Comparison of ENCODE assay signal across 20 cellular contexts in the genomic region with DNA sequence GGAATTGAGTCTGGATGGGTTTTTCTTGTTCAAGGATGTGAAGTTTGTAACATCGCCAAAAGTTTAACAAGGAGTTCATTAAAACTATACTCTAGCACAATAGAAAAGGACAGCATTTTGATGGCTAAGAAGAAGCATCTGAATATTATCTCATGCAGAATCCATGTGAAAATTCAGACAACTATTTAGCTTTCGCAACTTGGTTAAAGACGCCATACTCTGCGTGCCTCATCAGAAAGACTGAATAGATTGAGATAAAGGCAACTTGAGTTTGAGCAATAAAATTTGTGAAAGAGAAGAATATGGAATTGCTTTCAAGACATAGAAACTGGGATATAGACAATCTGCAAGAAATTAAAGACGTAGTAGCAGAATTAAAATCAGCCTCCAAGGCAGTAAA.
DNase-seq lines count a peak whose midpoint lies in the region; ATAC-seq and TF ChIP-seq lines count a peak whose summit lies in the region.
"Had no signal": no experiment of that assay in that cellular context is flagged by ENCODE, and none has a peak within 500 bp of the region (broad histone marks: within the 10 kb centered on the region; RNA-seq: fewer than 3 reads in every experiment).

No MANE protein-coding gene starts in this region.

- DNase-seq in AG10803 (ENCODE audit: low read depth) (peak; percentile 16), IMR-90 (no peak), fibroblast of villous mesenchyme (ENCODE audit: low read depth) (peak; percentile 14), trophoblast cell (peak; percentile 70 to 93), AG08396 (ENCODE audit: low spot score) (no peak), T-helper 9 cell (no peak), left ventricle myocardium inferior (no peak)
- DNase-seq: AML-193; Caco-2; Calu3; CD4-positive, alpha-beta T cell; CD8-positive, alpha-beta T cell; DMS79 treated with DMSO at 0.1 percent for 48 hours; EL; GDM1 had no signal

- H2AK5ac ChIP-seq in IMR-90 (ENCODE audit: low read depth, low read length) (no peak overlapping the region), trophoblast cell (ENCODE audit: low read length) (no peak overlapping the region)

- no peak overlapping the region for H4K91ac ChIP-seq in IMR-90 (ENCODE audit: insufficient read depth, low read depth, low read length)
- H4K91ac ChIP-seq in trophoblast cell (ENCODE audit: low read depth, low read length), result no peak overlapping the region

- no peak overlapping the region; the same call in 1 of the 2 replicates for H3K18ac ChIP-seq in IMR-90 (ENCODE audit: low read depth, low read length)
- no peak overlapping the region for H3K18ac ChIP-seq in trophoblast cell (ENCODE audit: low read length)

- H3K79me2 ChIP-seq in trophoblast cell (ENCODE audit: control insufficient read depth, insufficient read depth, low read length, poor library complexity), result peaks cover 2% of the 10 kb centered on the region

- H2AFZ ChIP-seq in IMR-90 (replicated peaks; ENCODE audit: low read length, poor library complexity), result no peak overlapping the region
- H2AFZ ChIP-seq in trophoblast cell (ENCODE audit: insufficient read depth, low read length, poor library complexity), result no peak overlapping the region

- no peak overlapping the region for H2BK5ac ChIP-seq in IMR-90 (ENCODE audit: low read depth, low read length, poor library complexity, severe bottlenecking)
- H2BK5ac ChIP-seq in trophoblast cell (ENCODE audit: low read depth, low read length, poor library complexity), result no peak overlapping the region

- H3K4me1 ChIP-seq in IMR-90 (ENCODE audit: control insufficient read depth, insufficient read depth, low read length), result peaks cover 13% of the 10 kb centered on the region
- H3K4me1 ChIP-seq in trophoblast cell (ENCODE audit: control insufficient read depth in 1 of 2, insufficient read depth in 2 of 2, low read length in 2 of 2), result peaks cover 2 to 9% of the 10 kb centered on the region in 2 experiments
- H3K4me1 ChIP-seq in left ventricle myocardium inferior, result no peaks in the 10 kb centered on the region
- H3K4me1 ChIP-seq: BLaER1 treated with 17β-estradiol and CSF1 and Interleukin-3, amounts not matched to agents 10 nM and 100 nM; Caco-2 had no signal

- H4K5ac ChIP-seq in IMR-90 (ENCODE audit: low read depth, low read length), result no peak overlapping the region; the same call in 1 of the 2 replicates

- H3K79me1 ChIP-seq in IMR-90 (ENCODE audit: low read depth in 1 of 2, low read length in 2 of 2), result no peaks in the 10 kb centered on the region
- peaks cover 11% of the 10 kb centered on the region for H3K79me1 ChIP-seq in trophoblast cell (ENCODE audit: low read length)

- H2BK20ac ChIP-seq in IMR-90 (ENCODE audit: low read depth, low read length), result peak overlapping the region; percentile 65

- dilution Hi-C loops in IMR-90 (cut with HindIII; ENCODE audit: low sequenced_read_pairs, unreplicated experiment), result no loop called here

- intact Hi-C loops in IMR-90 (cut with micrococcal nuclease), result no loop called here
- intact Hi-C loops in left ventricle myocardium inferior (cut with micrococcal nuclease), result no loop called here

- no peak for ATAC-seq in IMR-90 (ENCODE audit: low read depth)
- ATAC-seq: A549; CD8-positive, alpha-beta T cell; GM12878 had no signal

- H3K56ac ChIP-seq in IMR-90 (ENCODE audit: extremely low read depth, insufficient read depth, low read length), result no peak overlapping the region

- H2BK12ac ChIP-seq in trophoblast cell (ENCODE audit: low read length), result no peak overlapping the region

- H3K9me3 ChIP-seq in IMR-90 (ENCODE audit: control insufficient read depth, insufficient read depth, low read length) (no peaks in the 10 kb centered on the region), trophoblast cell (ENCODE audit: insufficient read depth, low read depth, low read length) (no peaks in the 10 kb centered on the region), left ventricle myocardium inferior (replicated peaks) (no peaks in the 10 kb centered on the region)
- H3K9me3 ChIP-seq: BLaER1 treated with 17β-estradiol and CSF1 and Interleukin-3, amounts not matched to agents 10 nM and 100 nM; Caco-2 had no signal

- no peak overlapping the region for H2AK9ac ChIP-seq in IMR-90 (replicated peaks; ENCODE audit: low read depth, low read length, poor library complexity)

- TF ChIP-seq CTCF in AG10803 (conservative IDR thresholded peaks at IDR 0.05; ENCODE audit: low read length), result no peak
- no peak for TF ChIP-seq CTCF in IMR-90 (conservative IDR thresholded peaks at IDR 0.05; ENCODE audit: low read depth, low read length)
- no peak for TF ChIP-seq CTCF in fibroblast of villous mesenchyme (IDR thresholded peaks at IDR 0.05; ENCODE audit: insufficient read depth, low read depth, low read length)
- no peak for TF ChIP-seq CTCF in left ventricle myocardium inferior (IDR thresholded peaks at IDR 0.05; ENCODE audit: borderline replicate concordance)

- H3K4me3 ChIP-seq in AG10803 (ENCODE audit: low read length) (no peak overlapping the region), IMR-90 (ENCODE audit: insufficient read depth, low read depth, low read length) (no peak overlapping the region), fibroblast of villous mesenchyme (ENCODE audit: low read depth, low read length) (no peak overlapping the region), trophoblast cell (ENCODE audit: low read depth, low read length) (no peak overlapping the region), left ventricle myocardium inferior (no peak overlapping the region)
- H3K4me3 ChIP-seq: A549; BLaER1 treated with 17β-estradiol and CSF1 and Interleukin-3, amounts not matched to agents 10 nM and 100 nM; GM12878 had no signal

- no peak for TF ChIP-seq POLR2A in IMR-90 (IDR thresholded peaks at IDR 0.05; ENCODE audit: low read depth, low read length)

- H4K8ac ChIP-seq in IMR-90 (ENCODE audit: low read depth in 2 of 2, low read length in 2 of 2), result no peak overlapping the region
- no peak overlapping the region for H4K8ac ChIP-seq in trophoblast cell (ENCODE audit: low read depth, low read length)

- H3K4me2 ChIP-seq in IMR-90 (ENCODE audit: low read depth, low read length) (no peak overlapping the region), trophoblast cell (ENCODE audit: low read length) (no peak overlapping the region)
- H3K4me2 ChIP-seq: A549; BLaER1 treated with 17β-estradiol and CSF1 and Interleukin-3, amounts not matched to agents 10 nM and 100 nM had no signal

- H3K9me1 ChIP-seq in IMR-90 (ENCODE audit: insufficient read depth, low read length), result peaks cover 6% of the 10 kb centered on the region

- TF ChIP-seq RAD21 in IMR-90 (IDR thresholded peaks at IDR 0.05; ENCODE audit: low read length), result no peak

- no TSS peak for BruUV-seq in IMR-90 (replicated peaks; lab: Mats Ljungman, UMichigan)

- H3K36me3 ChIP-seq in IMR-90 (ENCODE audit: control insufficient read depth, insufficient read depth, low read length), result no peaks in the 10 kb centered on the region
- peaks cover 0 to 4% of the 10 kb centered on the region in 2 experiments for H3K36me3 ChIP-seq in trophoblast cell (ENCODE audit: control insufficient read depth in 1 of 2, insufficient read depth in 2 of 2, low read length in 2 of 2)
- H3K36me3 ChIP-seq in left ventricle myocardium inferior, result no peaks in the 10 kb centered on the region
- H3K36me3 ChIP-seq: BLaER1 treated with 17β-estradiol and CSF1 and Interleukin-3, amounts not matched to agents 10 nM and 100 nM had no signal

- H4K20me1 ChIP-seq in IMR-90 (ENCODE audit: insufficient read depth, low read length), result no peaks in the 10 kb centered on the region
- H4K20me1 ChIP-seq: BLaER1 treated with 17β-estradiol and CSF1 and Interleukin-3, amounts not matched to agents 10 nM and 100 nM had no signal

- H3K14ac ChIP-seq in IMR-90 (replicated peaks; ENCODE audit: low read depth, low read length) (no peak overlapping the region), trophoblast cell (ENCODE audit: low read length) (no peak overlapping the region)

- POLR2A ChIA-PET in IMR-90 (lab: Charles Lee; ENCODE audit: unreplicated experiment), result no interaction called here

- H4K12ac ChIP-seq in trophoblast cell (ENCODE audit: low read depth, low read length), result no peak overlapping the region

- H2BK15ac ChIP-seq in IMR-90 (ENCODE audit: low read depth, low read length), result 0 out of 3 replicates have a peak overlapping the region, but pooled peaks have one; percentile 50

- WGBS in IMR-90 (ENCODE audit: extremely low coverage in 2 of 2, insufficient read length in 1 of 2), 2 experiments, result 100% methylated on average over 2 of the region's 5 CpGs; no CpG with 5 or more reads in 1 of the 2 experiments
- WGBS in trophoblast cell (ENCODE audit: extremely low coverage, insufficient coverage, insufficient read length), result no CpG with 5 or more reads among the region's 5 CpGs

- H3K23ac ChIP-seq in IMR-90 (ENCODE audit: low read depth, low read length) (no peak overlapping the region), trophoblast cell (ENCODE audit: low read length) (no peak overlapping the region)

- no peaks in the 10 kb centered on the region for H3K27me3 ChIP-seq in IMR-90 (ENCODE audit: control insufficient read depth, insufficient read depth, low read length)
- H3K27me3 ChIP-seq in trophoblast cell (ENCODE audit: insufficient read depth, low read length), result no peaks in the 10 kb centered on the region
- H3K27me3 ChIP-seq in left ventricle myocardium inferior (ENCODE audit: low read depth), result no peaks in the 10 kb centered on the region
- H3K27me3 ChIP-seq: BLaER1 treated with 17β-estradiol and CSF1 and Interleukin-3, amounts not matched to agents 10 nM and 100 nM had no signal

- no peak overlapping the region for H3K9ac ChIP-seq in IMR-90 (ENCODE audit: low read depth, low read length)
- H3K9ac ChIP-seq in trophoblast cell (ENCODE audit: low read length), result no peak overlapping the region
- H3K9ac ChIP-seq: BLaER1 treated with 17β-estradiol and CSF1 and Interleukin-3, amounts not matched to agents 10 nM and 100 nM had no signal

- H3K4ac ChIP-seq in IMR-90 (ENCODE audit: low read depth, low read length) (no peak overlapping the region; the same call in 1 of the 2 replicates), trophoblast cell (ENCODE audit: low read depth, low read length) (no peak overlapping the region)

- H3K27ac ChIP-seq in IMR-90 (ENCODE audit: insufficient read depth, low read length) (no peak overlapping the region), trophoblast cell (ENCODE audit: low read depth, low read length) (peak overlapping the region; percentile 17), left ventricle myocardium inferior (replicated peaks) (no peak overlapping the region)
- H3K27ac ChIP-seq: 22Rv1; A549; BLaER1 treated with 17β-estradiol and CSF1 and Interleukin-3, amounts not matched to agents 10 nM and 100 nM; C4-2B had no signal

- H2BK120ac ChIP-seq in IMR-90 (ENCODE audit: low read depth, low read length), result peak overlapping the region; percentile 66; the same call in 1 of the 2 replicates
- no peak overlapping the region for H2BK120ac ChIP-seq in trophoblast cell (ENCODE audit: insufficient read depth, low read length, poor library complexity)

- in situ Hi-C loops in IMR-90 (cut with MboI; ENCODE audit: low sequenced_read_pairs), result loop anchor here (25.0 kb wide), 1 partner anchor 498 kb away; a partner anchor contains a TSS

- CTCF ChIA-PET in IMR-90 (lab: Yijun Ruan, JAX), result interaction anchor here (1.0 kb wide), 1 partner anchor 31 kb away, joined by 3 read pairs; no protein-coding TSS in a partner anchor

TF ChIP-seq in IMR-90, 13 proteins besides CTCF, POLR2A, EP300 and RAD21:
- TF ChIP-seq CEBPB (IDR thresholded peaks at IDR 0.05; ENCODE audit: low read depth, low read length) (no peak), RFX5 (IDR thresholded peaks at IDR 0.05; ENCODE audit: low read depth, low read length) (no peak)
TF ChIP-seq in IMR-90: peak in this region for 0.

Comparison
In these comparisons a context has a peak if more than half of its experiments do, and no peak if none do; other contexts are left out.
1. DNase-seq: peak in AG10803 (single experiment), fibroblast of villous mesenchyme (single experiment) and trophoblast cell (2 of 2); none in IMR-90 (single experiment), AG08396 (single experiment), T-helper 9 cell (single experiment) and left ventricle myocardium inferior (single experiment).